9 cellular contexts compared by ENCODE assay signal in genomic region chr19:32464279-32464678, GRCh38. TPM values are rescaled to one million over a fixed set of nuclear protein-coding genes. Genes with fewer than 3 reads are reported as not detected.
A peak's percentile ranks its signal among the peaks of the same experiment; 100 is the strongest.
DNase-seq lines count a peak whose midpoint lies in the region; ATAC-seq and TF ChIP-seq lines count a peak whose summit lies in the region.
"Had no signal": no experiment of that assay in that cellular context is flagged by ENCODE, and none has a peak within 500 bp of the region (broad histone marks: within the 10 kb centered on the region; RNA-seq: fewer than 3 reads in every experiment).

No MANE protein-coding gene starts in this region.

- no peak overlapping the region for H3K4me3 ChIP-seq in BJ (ENCODE audit: low read depth, low read length)
- H3K4me3 ChIP-seq in HFF-Myc (replicated peaks; ENCODE audit: low read depth, low read length): no peak overlapping the region

- no peaks in the 10 kb centered on the region for H3K27me3 ChIP-seq in BJ (ENCODE audit: control insufficient read depth, insufficient read depth, low read length)

- H3K36me3 ChIP-seq in BJ (ENCODE audit: control insufficient read depth, insufficient read depth, low read length): no peaks in the 10 kb centered on the region

- POLR2A ChIA-PET in BJ (lab: Charles Lee): no interaction called here

- H3K4me3 Mint-ChIP-seq in glutamatergic neuron (ENCODE audit: unreplicated experiment): no peak overlapping the region
- H3K4me3 Mint-ChIP-seq in activated T-cell treated with anti-CD3 and anti-CD28 coated beads, Interleukin-2, amount 50 U/mL, for 72 hours: no peak overlapping the region
- H3K4me3 Mint-ChIP-seq: memory B cell had no signal

- CTCF ChIA-PET in BJ (lab: Yijun Ruan, JAX): interaction anchor here (0.8 to 4.3 kb wide), 8 partner anchors 9 to 125 kb away, joined by 3 to 19 read pairs (median 4); no protein-coding TSS in a partner anchor

- peaks cover 6% of the 10 kb centered on the region for H3K4me1 Mint-ChIP-seq in glutamatergic neuron (ENCODE audit: low read depth, unreplicated experiment)
- H3K4me1 Mint-ChIP-seq in activated T-cell treated with anti-CD3 and anti-CD28 coated beads, Interleukin-2, amount 50 U/mL, for 72 hours (ENCODE audit: low read depth): peaks cover 2% of the 10 kb centered on the region
- H3K4me1 Mint-ChIP-seq: memory B cell had no signal

- ATAC-seq in GM21717 (IDR thresholded peaks at IDR 0.05; ENCODE audit: unreplicated experiment): no peak
- no peak for ATAC-seq in activated T-cell treated with anti-CD3 and anti-CD28 coated beads, Interleukin-2, amount 50 U/mL, for 72 hours (replicated peaks in 1 of 2)

- H3K9me3 Mint-ChIP-seq in glutamatergic neuron (ENCODE audit: unreplicated experiment): no peaks in the 10 kb centered on the region
- H3K9me3 Mint-ChIP-seq in activated T-cell treated with anti-CD3 and anti-CD28 coated beads, Interleukin-2, amount 50 U/mL, for 72 hours: no peaks in the 10 kb centered on the region
- H3K9me3 Mint-ChIP-seq: memory B cell had no signal

- H3K27ac Mint-ChIP-seq in glutamatergic neuron (ENCODE audit: unreplicated experiment): no peak overlapping the region
- H3K27ac Mint-ChIP-seq in activated T-cell treated with anti-CD3 and anti-CD28 coated beads, Interleukin-2, amount 50 U/mL, for 72 hours: no peak overlapping the region
- H3K27ac Mint-ChIP-seq: memory B cell had no signal

- peak; percentile 23; the same call in 1 of the 2 replicates for TF ChIP-seq CTCF in BJ (IDR thresholded peaks at IDR 0.05; ENCODE audit: insufficient read depth, low read depth, low read length)
- peak; percentile 26 for TF ChIP-seq CTCF in HFF-Myc (IDR thresholded peaks at IDR 0.05; ENCODE audit: low read depth, low read length, missing control alignments)
- peak; percentile 55 for TF ChIP-seq CTCF in glutamatergic neuron (IDR thresholded peaks at IDR 0.05; ENCODE audit: partially characterized antibody, unreplicated experiment)

- H3K27me3 Mint-ChIP-seq in glutamatergic neuron (ENCODE audit: unreplicated experiment): no peaks in the 10 kb centered on the region
- H3K27me3 Mint-ChIP-seq in activated T-cell treated with anti-CD3 and anti-CD28 coated beads, Interleukin-2, amount 50 U/mL, for 72 hours (ENCODE audit: low read depth): no peaks in the 10 kb centered on the region
- H3K27me3 Mint-ChIP-seq: memory B cell had no signal

- no peak for DNase-seq in BJ (ENCODE audit: low read depth)
- DNase-seq in HFF-Myc (ENCODE audit: extremely low read depth, low read depth): no peak
- DNase-seq in RPMI7951 (ENCODE audit: low read depth): peak; percentile 8
- no peak for DNase-seq in glutamatergic neuron
- no peak for DNase-seq in hypothalamus (lab: John Stamatoyannopoulos, UW)
- no peak for DNase-seq in activated T-cell treated with anti-CD3 and anti-CD28 coated beads, Interleukin-2, amount 50 U/mL, for 72 hours
- DNase-seq in activated CD4-positive, CD25-positive, alpha-beta regulatory T cell treated with anti-CD3 and anti-CD28 coated beads, Interleukin-2, amount 50 U/mL, for 72 hours: no peak

- no peaks in the 10 kb centered on the region for H3K36me3 Mint-ChIP-seq in glutamatergic neuron (ENCODE audit: unreplicated experiment)
- no peaks in the 10 kb centered on the region for H3K36me3 Mint-ChIP-seq in activated T-cell treated with anti-CD3 and anti-CD28 coated beads, Interleukin-2, amount 50 U/mL, for 72 hours (ENCODE audit: insufficient read depth in 2 of 2)

RNA-seq across cellular contexts. Expression of gene DPY19L3, which starts 58.7 kb away (rescaled TPM):
- polyA plus RNA-seq in BJ (2011; rRNA removed): 17.9 and 31.9 TPM in 2 replicates
- polyA minus RNA-seq in BJ (2011; rRNA and poly(A)+ RNA removed): 28.5 and 36.8 TPM in 2 replicates
- 7.9 and 13.9 TPM in 2 replicates for total RNA-seq in RPMI7951 (2014; rRNA removed; shearing (Covaris generic))
- 51.1 TPM for total RNA-seq in glutamatergic neuron (ENCODE audit: unreplicated experiment)
- total RNA-seq in activated T-cell treated with anti-CD3 and anti-CD28 coated beads, Interleukin-2, amount 50 U/mL, for 72 hours: 10 to 100 TPM; 17.3 to 21.0 TPM
